ENCODE assay signal across 22 cellular contexts in genomic region chr4:188819243-188819642, GRCh38.
"Had no signal": no experiment of that assay in that cellular context is flagged by ENCODE, and none has a peak within 500 bp of the region (broad histone marks: within the 10 kb centered on the region; RNA-seq: fewer than 3 reads in every experiment).

No MANE protein-coding gene starts in this region.

- ATAC-seq: gastrocnemius medialis; left cardiac atrium; lower lobe of right lung; psoas muscle; right lobe of liver; stimulated activated memory B cell treated with anti-CD40 and anti-IgM and Interleukin-4, amounts not matched to agents 10 μg/mL and 1 μg/mL and 100 μg/mL, for 72 hours had no signal

- H3K27me3 ChIP-seq: dorsolateral prefrontal cortex, gastrocnemius medialis, right lobe of liver, spleen, tibial artery, upper lobe of left lung, uterus had no signal

- H3K4me3 ChIP-seq: dorsolateral prefrontal cortex, gastrocnemius medialis, left ventricle myocardium inferior, lower lobe of right lung, psoas muscle, right lobe of liver, spleen, tibial artery, upper lobe of left lung, uterus had no signal

- H3K4me1 ChIP-seq: gastrocnemius medialis, left ventricle myocardium inferior, lower lobe of right lung, psoas muscle, right lobe of liver, spleen, tibial artery, upper lobe of left lung, uterus had no signal

- H3K9me3 ChIP-seq: gastrocnemius medialis, lower lobe of right lung, right lobe of liver, tibial artery, uterus had no signal

- H3K27ac Mint-ChIP-seq: nephron progenitor cell; stimulated activated memory B cell treated with anti-CD40 and anti-IgM and Interleukin-4, amounts not matched to agents 10 μg/mL and 1 μg/mL and 100 μg/mL, for 72 hours; stimulated activated naive CD8-positive, alpha-beta T cell treated with anti-CD3 and anti-CD28 coated beads, Interleukin-15, Interleukin-2, amounts not matched to agents 100 ng/mL and 50 ng/mL, for 24 hours had no signal

- H3K27ac ChIP-seq: dorsolateral prefrontal cortex, gastrocnemius medialis, left ventricle myocardium inferior, lower lobe of right lung, psoas muscle, right lobe of liver, spleen, tibial artery, upper lobe of left lung, uterus had no signal

- H3K36me3 ChIP-seq: gastrocnemius medialis, left ventricle myocardium inferior, lower lobe of right lung, right lobe of liver, spleen, tibial artery, upper lobe of left lung, uterus had no signal

- H3K9me3 Mint-ChIP-seq: stimulated activated naive CD8-positive, alpha-beta T cell treated with anti-CD3 and anti-CD28 coated beads, Interleukin-15, Interleukin-2, amounts not matched to agents 100 ng/mL and 50 ng/mL, for 24 hours had no signal

- H3K4me3 Mint-ChIP-seq: nephron progenitor cell; stimulated activated memory B cell treated with anti-CD40 and anti-IgM and Interleukin-4, amounts not matched to agents 10 μg/mL and 1 μg/mL and 100 μg/mL, for 72 hours; stimulated activated naive CD8-positive, alpha-beta T cell treated with anti-CD3 and anti-CD28 coated beads, Interleukin-15, Interleukin-2, amounts not matched to agents 100 ng/mL and 50 ng/mL, for 24 hours had no signal

- DNase-seq: cortex of kidney; dorsolateral prefrontal cortex; effector CD8-positive, alpha-beta T cell; gastrocnemius medialis; left cardiac atrium; left ventricle myocardium inferior; lower lobe of right lung; mesenchymal stem cell; midbrain; nephron progenitor cell; psoas muscle; retina; right lobe of liver; spleen; stimulated activated CD4-positive, alpha-beta T cell treated with anti-CD3 and anti-CD28 coated beads, Interleukin-15, amount 100 ng/mL, for 24 hours; stimulated activated CD4-positive, alpha-beta T cell treated with anti-CD3 and anti-CD28 coated beads, Interleukin-1b, Interleukin-23, amount 100 ng/mL, for 48 hours; stimulated activated CD4-positive, alpha-beta T cell treated with anti-CD3 and anti-CD28 coated beads, Interleukin-4, amount 100 ng/mL, for 24 hours; tibial artery; upper lobe of left lung; uterus had no signal

- H3K36me3 Mint-ChIP-seq: stimulated activated memory B cell treated with anti-CD40 and anti-IgM and Interleukin-4, amounts not matched to agents 10 μg/mL and 1 μg/mL and 100 μg/mL, for 72 hours had no signal

- H3K4me1 Mint-ChIP-seq: nephron progenitor cell; stimulated activated memory B cell treated with anti-CD40 and anti-IgM and Interleukin-4, amounts not matched to agents 10 μg/mL and 1 μg/mL and 100 μg/mL, for 72 hours had no signal

- H3K27me3 Mint-ChIP-seq: stimulated activated memory B cell treated with anti-CD40 and anti-IgM and Interleukin-4, amounts not matched to agents 10 μg/mL and 1 μg/mL and 100 μg/mL, for 72 hours; stimulated activated naive CD8-positive, alpha-beta T cell treated with anti-CD3 and anti-CD28 coated beads, Interleukin-15, Interleukin-2, amounts not matched to agents 100 ng/mL and 50 ng/mL, for 24 hours had no signal
